In genomic region chr2:24359701-24360049, GRCh38 we compare ENCODE assay signal across 7 cellular contexts. TPM values are rescaled to one million over a fixed set of nuclear protein-coding genes. Genes with fewer than 3 reads are reported as not detected.
DNase-seq lines count a peak whose midpoint lies in the region; ATAC-seq, FAIRE-seq and TF ChIP-seq lines count a peak whose summit lies in the region.

No MANE protein-coding gene starts in this region.

- FAIRE-seq in bronchial epithelial cell (lab: Jason Lieb, UNC) (no peak), RCC 7860 (lab: Jason Lieb, UNC) (no peak)

- H3K4me3 ChIP-seq in bronchial epithelial cell (ENCODE audit: low read depth, low read length): peak overlapping the region; percentile 85

- no peak for TF ChIP-seq CTCF in bronchial epithelial cell (IDR thresholded peaks at IDR 0.05; ENCODE audit: insufficient read depth, low read length, severe bottlenecking)

- peak overlapping the region; percentile 92 for H3K27ac ChIP-seq in layer of hippocampus (ENCODE audit: low read depth, low read length)

- H3K27me3 ChIP-seq in bronchial epithelial cell (ENCODE audit: control insufficient read depth, insufficient read depth, low read length) (no peaks in the 10 kb centered on the region), layer of hippocampus (ENCODE audit: control insufficient read depth, insufficient read depth, low read length) (no peaks in the 10 kb centered on the region)

- no peaks in the 10 kb centered on the region for H3K36me3 ChIP-seq in bronchial epithelial cell (ENCODE audit: control insufficient read depth, insufficient read depth, low read length)

- DNase-seq in T-helper 1 cell (peak; percentile 26 to 61 (median 49)), bronchial epithelial cell (ENCODE audit: low read depth) (no peak), RCC 7860 (ENCODE audit: low spot score) (no peak)
- DNase-seq in stimulated activated CD4-positive, alpha-beta T cell treated with anti-CD3 and anti-CD28 coated beads, Interleukin-1b, Interleukin-23, amount 100 ng/mL, for 24 hours (ENCODE audit: low read depth in 4 of 4, low spot score in 1 of 4): peak in 3 of 4 experiments; percentile 6 to 25 (median 21)

- ATAC-seq in GM18861 (IDR thresholded peaks at IDR 0.05; ENCODE audit: unreplicated experiment) (peak; percentile 2), HG03066 (IDR thresholded peaks at IDR 0.05; ENCODE audit: low read depth, unreplicated experiment) (peak; percentile 20)

RNA-seq across cellular contexts. Expression of gene ITSN2, which starts 0.7 kb away (rescaled TPM):
- 26.3 and 32.4 TPM in 2 replicates for total RNA-seq in bronchial epithelial cell

Comparison
In these comparisons a context has a peak if more than half of its experiments do, and no peak if none do; other contexts are left out.
1. DNase-seq: peak in T-helper 1 cell (5 of 5) and stimulated activated CD4-positive, alpha-beta T cell treated with anti-CD3 and anti-CD28 coated beads, Interleukin-1b, Interleukin-23, amount 100 ng/mL, for 24 hours (3 of 4); none in bronchial epithelial cell (single experiment) and RCC 7860 (single experiment).